In genomic region chr17:61466246-61466645, GRCh38 we compare ENCODE assay signal across 24 cellular contexts. TPM values are rescaled to one million over a fixed set of nuclear protein-coding genes. Genes with fewer than 3 reads are reported as not detected.
A peak's percentile ranks its signal among the peaks of the same experiment; 100 is the strongest.
DNase-seq lines count a peak whose midpoint lies in the region; ATAC-seq and TF ChIP-seq lines count a peak whose summit lies in the region.
"Had no signal": no experiment of that assay in that cellular context is flagged by ENCODE, and none has a peak within 500 bp of the region (broad histone marks: within the 10 kb centered on the region; RNA-seq: fewer than 3 reads in every experiment).

No MANE protein-coding gene starts in this region.

- no peak overlapping the region for H3K4me3 Mint-ChIP-seq in neural progenitor cell
- H3K4me3 Mint-ChIP-seq in activated T-cell treated with anti-CD3 and anti-CD28 coated beads, Interleukin-2, amount 50 U/mL, for 24 hours: no peak overlapping the region
- H3K4me3 Mint-ChIP-seq: CD4-positive, alpha-beta T cell had no signal

- H3K27ac Mint-ChIP-seq in neural progenitor cell: peak overlapping the region; percentile 34
- H3K27ac Mint-ChIP-seq in activated T-cell treated with anti-CD3 and anti-CD28 coated beads, Interleukin-2, amount 50 U/mL, for 24 hours: no peak overlapping the region
- H3K27ac Mint-ChIP-seq: CD4-positive, alpha-beta T cell had no signal

- peaks cover 16% of the 10 kb centered on the region for H3K4me1 Mint-ChIP-seq in neural progenitor cell
- H3K4me1 Mint-ChIP-seq in activated T-cell treated with anti-CD3 and anti-CD28 coated beads, Interleukin-2, amount 50 U/mL, for 24 hours (ENCODE audit: low read depth): peaks cover 10% of the 10 kb centered on the region

- H3K27ac ChIP-seq in Peyer's patch: no peak overlapping the region
- no peak overlapping the region for H3K27ac ChIP-seq in neural progenitor cell
- H3K27ac ChIP-seq in upper lobe of left lung: peak overlapping the region in 3 of 4 donors; percentile 1 to 11 (median 2)
- H3K27ac ChIP-seq: 22Rv1, BLaER1, SJSA1 had no signal

- H3K27me3 Mint-ChIP-seq in neural progenitor cell (ENCODE audit: insufficient read depth, low read depth): peaks cover 32% of the 10 kb centered on the region
- H3K27me3 Mint-ChIP-seq in activated T-cell treated with anti-CD3 and anti-CD28 coated beads, Interleukin-2, amount 50 U/mL, for 24 hours: peaks cover 45% of the 10 kb centered on the region

- no peaks in the 10 kb centered on the region for H3K79me2 ChIP-seq in neural progenitor cell (ENCODE audit: low read depth)

- peak; percentile 49 for DNase-seq in activated effector memory CD4-positive, alpha-beta T cell treated with anti-CD3 and anti-CD28 coated beads, Interleukin-2, amount 50 U/mL, for 16 hours
- no peak for DNase-seq in activated effector memory CD4-positive, alpha-beta T cell treated with Interleukin-2 at 50 U/mL for 16 hours
- DNase-seq in Peyer's patch (peak in 2 of 3 donors; percentile 32 to 34), neural progenitor cell (ENCODE audit: low spot score) (no peak), upper lobe of left lung (no peak), amygdala (lab: John Stamatoyannopoulos, UW) (no peak)
- no peak for DNase-seq in activated T-cell treated with anti-CD3 and anti-CD28 coated beads, Interleukin-2, amount 50 U/mL, for 24 hours
- no peak for DNase-seq in stimulated activated CD4-positive, alpha-beta T cell treated with anti-CD3 and anti-CD28 coated beads, Interleukin-2, amount 100 ng/mL, for 24 hours
- DNase-seq: ACHN, COR-L47, DMS79, GOT3, Karpas-422, NCI-H1694, NCI-H2081, NCI-H2171, NCI-H345, NCI-H524, NCI-H774 had no signal

- no peak for ATAC-seq in upper lobe of left lung (ENCODE audit: low FRiP score in 2 of 2)
- ATAC-seq: Panc1 had no signal

- H3K27me3 ChIP-seq in Peyer's patch (peaks cover 0 to 15% of the 10 kb centered on the region in 2 donors), neural progenitor cell (peaks cover 62% of the 10 kb centered on the region), upper lobe of left lung (peaks cover 0 to 12% (median 5%) of the 10 kb centered on the region in 4 donors)

- H3K9me3 ChIP-seq in Peyer's patch: no peaks in the 10 kb centered on the region
- H3K9me3 ChIP-seq in neural progenitor cell (ENCODE audit: low read depth): no peaks in the 10 kb centered on the region
- no peaks in the 10 kb centered on the region for H3K9me3 ChIP-seq in upper lobe of left lung
- H3K9me3 ChIP-seq: BLaER1, SJSA1 had no signal

- H4K20me1 ChIP-seq in neural progenitor cell (ENCODE audit: low read depth): peaks cover 5% of the 10 kb centered on the region
- H4K20me1 ChIP-seq: BLaER1 had no signal

- no peaks in the 10 kb centered on the region for H3K36me3 Mint-ChIP-seq in neural progenitor cell
- no peaks in the 10 kb centered on the region for H3K36me3 Mint-ChIP-seq in activated T-cell treated with anti-CD3 and anti-CD28 coated beads, Interleukin-2, amount 50 U/mL, for 24 hours (ENCODE audit: low read depth)

- H3K9ac ChIP-seq in neural progenitor cell: no peak overlapping the region
- H3K9ac ChIP-seq: BLaER1 had no signal

- H3K4me1 ChIP-seq in Peyer's patch: peaks cover 0 to 13% (median 0%) of the 10 kb centered on the region in 4 donors
- H3K4me1 ChIP-seq in neural progenitor cell: peaks cover 20% of the 10 kb centered on the region
- H3K4me1 ChIP-seq in upper lobe of left lung: peaks cover 13 to 25% (median 21%) of the 10 kb centered on the region in 4 donors

- H3K36me3 ChIP-seq in Peyer's patch: no peaks in the 10 kb centered on the region
- no peaks in the 10 kb centered on the region for H3K36me3 ChIP-seq in neural progenitor cell
- H3K36me3 ChIP-seq in upper lobe of left lung: peaks cover 0 to 6% (median 0%) of the 10 kb centered on the region in 4 donors
- H3K36me3 ChIP-seq: BLaER1, SJSA1 had no signal

- H3F3A ChIP-seq in neural progenitor cell (ENCODE audit: low read depth): no peaks in the 10 kb centered on the region

- no peak overlapping the region for H2AFZ ChIP-seq in neural progenitor cell (replicated peaks)

- H3K4me3 ChIP-seq in Peyer's patch (no peak overlapping the region), neural progenitor cell (no peak overlapping the region), upper lobe of left lung (no peak overlapping the region)
- H3K4me3 ChIP-seq: BLaER1, SJSA1 had no signal

- TF ChIP-seq POLR2A in Peyer's patch (IDR thresholded peaks at IDR 0.05): no peak
- no peak for TF ChIP-seq POLR2A in upper lobe of left lung (IDR thresholded peaks at IDR 0.05)

- TF ChIP-seq CTCF in Peyer's patch (IDR thresholded peaks at IDR 0.05) (no peak), neural progenitor cell (IDR thresholded peaks at IDR 0.05) (no peak), upper lobe of left lung (IDR thresholded peaks at IDR 0.05) (no peak)

- no peaks in the 10 kb centered on the region for H3K9me3 Mint-ChIP-seq in neural progenitor cell
- H3K9me3 Mint-ChIP-seq in activated T-cell treated with anti-CD3 and anti-CD28 coated beads, Interleukin-2, amount 50 U/mL, for 24 hours: no peaks in the 10 kb centered on the region
- H3K9me3 Mint-ChIP-seq: CD4-positive, alpha-beta T cell had no signal

- no peak overlapping the region for H3K4me2 ChIP-seq in neural progenitor cell
- H3K4me2 ChIP-seq: BLaER1 had no signal

- WGBS in upper lobe of left lung, 2 donors: 70 to 82% methylated on average over 6 to 7 of the region's 7 CpGs

- no peak for TF ChIP-seq EP300 in upper lobe of left lung (IDR thresholded peaks at IDR 0.05)

RNA-seq across cellular contexts. Expression of gene TBX4, which starts 14.0 kb away (rescaled TPM):
- not detected for total RNA-seq in Peyer's patch
- not detected in 2 replicates for total RNA-seq in neural progenitor cell (ENCODE audit: low replicate concordance)
- 10 to 100 TPM; 10.2 to 69.1 (median 22.7) TPM for total RNA-seq in upper lobe of left lung
- total RNA-seq: CD4-positive, alpha-beta T cell had no signal

Comparison
In these comparisons a context has a peak if more than half of its experiments do, and no peak if none do; other contexts are left out.
1. DNase-seq: peak in activated effector memory CD4-positive, alpha-beta T cell treated with anti-CD3 and anti-CD28 coated beads, Interleukin-2, amount 50 U/mL, for 16 hours (single experiment) and Peyer's patch (2 of 3); none in activated effector memory CD4-positive, alpha-beta T cell treated with Interleukin-2 at 50 U/mL for 16 hours (single experiment), neural progenitor cell (single experiment), upper lobe of left lung (0 of 2), amygdala (0 of 56), activated T-cell treated with anti-CD3 and anti-CD28 coated beads, Interleukin-2, amount 50 U/mL, for 24 hours (single experiment) and stimulated activated CD4-positive, alpha-beta T cell treated with anti-CD3 and anti-CD28 coated beads, Interleukin-2, amount 100 ng/mL, for 24 hours (0 of 2).
2. H3K27ac ChIP-seq: peak in upper lobe of left lung (3 of 4); none in Peyer's patch (0 of 4) and neural progenitor cell (single experiment).
3. RNA of gene TBX4, which starts 14.0 kb away (total RNA-seq): 10.2 to 69.1 TPM in upper lobe of left lung; not detected in Peyer's patch and not detected in neural progenitor cell; every median in the first group is over 10 times any median in the second.